In the genomic region with DNA sequence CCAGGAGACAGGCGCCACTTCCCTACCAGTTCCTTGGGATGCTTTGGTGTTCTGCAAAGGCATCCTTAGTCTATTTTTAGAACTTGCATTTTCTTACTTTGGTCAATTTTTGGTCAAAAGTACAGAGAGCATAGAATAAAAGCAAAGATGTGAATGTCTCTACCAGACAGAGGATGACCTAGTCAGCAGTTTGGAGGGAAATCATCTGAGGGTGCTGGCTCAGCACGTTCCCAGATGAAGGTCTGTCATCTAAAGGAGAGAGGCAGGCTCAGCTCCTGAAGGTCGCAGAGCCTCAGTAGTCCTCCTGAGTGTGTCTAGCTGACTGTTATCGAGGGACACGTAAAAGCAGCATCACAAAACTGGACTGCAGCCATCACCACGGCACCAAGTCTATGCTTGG, we compare ENCODE assay signal across 2 cellular contexts.
A peak's percentile ranks its signal among the peaks of the same experiment; 100 is the strongest.
TF ChIP-seq lines count a peak whose summit lies in the region.

No MANE protein-coding gene starts in this region.

TF ChIP-seq in A549, 52 proteins besides CTCF, POLR2A, EP300 and RAD21:
- TF ChIP-seq MYC (IDR thresholded peaks at IDR 0.05; ENCODE audit: borderline replicate concordance, low read length): no peak
- peak; percentile 40 for TF ChIP-seq MAFK (IDR thresholded peaks at IDR 0.05; ENCODE audit: partially characterized antibody)

TF ChIP-seq in GM12878, 131 proteins besides CTCF, POLR2A, EP300 and RAD21:
- TF ChIP-seq CUX1 (IDR thresholded peaks at IDR 0.05; ENCODE audit: insufficient replicate concordance, low read depth, low read length) (no peak), TCF7 (IDR thresholded peaks at IDR 0.05; ENCODE audit: borderline replicate concordance) (no peak)
- TF ChIP-seq, protein P1, sequence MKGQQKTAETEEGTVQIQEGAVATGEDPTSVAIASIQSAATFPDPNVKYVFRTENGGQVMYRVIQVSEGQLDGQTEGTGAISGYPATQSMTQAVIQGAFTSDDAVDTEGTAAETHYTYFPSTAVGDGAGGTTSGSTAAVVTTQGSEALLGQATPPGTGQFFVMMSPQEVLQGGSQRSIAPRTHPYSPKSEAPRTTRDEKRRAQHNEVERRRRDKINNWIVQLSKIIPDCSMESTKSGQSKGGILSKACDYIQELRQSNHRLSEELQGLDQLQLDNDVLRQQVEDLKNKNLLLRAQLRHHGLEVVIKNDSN (IDR thresholded peaks at IDR 0.05; ENCODE audit: borderline replicate concordance, extremely low read length, insufficient read depth, low read depth, low read length): no peak
